ENCODE assay signal across 16 cellular contexts in the genomic region with DNA sequence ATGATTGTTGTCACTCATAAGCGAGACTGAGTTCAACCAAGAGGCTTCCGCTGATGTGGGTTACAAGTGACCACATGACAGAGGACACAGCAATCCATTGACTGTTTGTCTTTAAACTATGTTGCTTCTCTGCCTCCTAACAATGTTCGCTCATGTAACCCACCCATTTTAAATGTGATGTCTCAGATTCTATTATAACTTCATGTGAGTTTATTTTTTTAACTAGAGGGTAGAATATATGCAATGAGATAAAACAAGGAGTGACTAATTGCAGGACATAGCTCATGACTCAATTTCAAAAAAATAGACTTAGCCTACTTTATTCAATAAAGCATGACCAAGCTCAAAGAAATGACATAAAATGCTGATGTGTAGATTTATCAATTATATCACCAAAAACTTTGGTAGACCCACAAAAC.
DNase-seq lines count a peak whose midpoint lies in the region; ATAC-seq and TF ChIP-seq lines count a peak whose summit lies in the region.
"Had no signal": no experiment of that assay in that cellular context is flagged by ENCODE, and none has a peak within 500 bp of the region (broad histone marks: within the 10 kb centered on the region; RNA-seq: fewer than 3 reads in every experiment).

No MANE protein-coding gene starts in this region.

- intact Hi-C loops in dorsolateral prefrontal cortex (cut with DNase I), result no loop called here

- DNase-seq in COLO829 (ENCODE audit: low spot score) (peak; percentile 40), RKO (ENCODE audit: low spot score) (peak; percentile 14), dorsolateral prefrontal cortex (peak in 1 of 10 donors; percentile 22), mesendoderm (no peak), osteocyte (ENCODE audit: extremely low spot score, unreplicated experiment) (no peak)
- DNase-seq in activated CD8-positive, alpha-beta memory T cell treated with anti-CD3 and anti-CD28 coated beads, Interleukin-2, amount 10 ng/mL, durations not matched to agents 7 days and 5 days, result no peak
- no peak for DNase-seq in activated CD4-positive, CD25-positive, alpha-beta regulatory T cell treated with anti-CD3 and anti-CD28 coated beads, Interleukin-2, amount 50 U/mL, for 72 hours
- DNase-seq: activated naive CD4-positive, alpha-beta T cell treated with anti-CD3 and anti-CD28 coated beads, Interleukin-2, amount 50 U/mL, for 16 hours; cortex of kidney; NCI-H1092; NCI-H2171; stimulated activated CD4-positive, alpha-beta T cell treated with anti-CD3 and anti-CD28 coated beads, Interleukin-15, amount 100 ng/mL, for 24 hours had no signal

- H2BK15ac ChIP-seq in mesendoderm (replicated peaks; ENCODE audit: low read depth), result no peak overlapping the region

- no peaks in the 10 kb centered on the region for H3K4me1 Mint-ChIP-seq in activated CD8-positive, alpha-beta memory T cell treated with anti-CD3 and anti-CD28 coated beads, Interleukin-2, amount 10 ng/mL, durations not matched to agents 7 days and 5 days
- H3K4me1 Mint-ChIP-seq in osteocyte (ENCODE audit: unreplicated experiment), result peaks cover 14% of the 10 kb centered on the region
- H3K4me1 Mint-ChIP-seq: B cell had no signal

- H4K5ac ChIP-seq in mesendoderm (ENCODE audit: low read length), result no peak overlapping the region

- H3K18ac ChIP-seq in mesendoderm (ENCODE audit: low read length), result no peak overlapping the region

- H3K9ac ChIP-seq in mesendoderm (ENCODE audit: low read length), result no peak overlapping the region
- H3K9ac ChIP-seq: parathyroid adenoma had no signal

- no peak for TF ChIP-seq CTCF in dorsolateral prefrontal cortex (IDR thresholded peaks at IDR 0.05 in 54 of 56, conservative IDR thresholded peaks at IDR 0.05 in 2 of 56; ENCODE audit: low read depth in 1 of 56, partially characterized antibody in 56 of 56)
- no peak for TF ChIP-seq CTCF in osteocyte (IDR thresholded peaks at IDR 0.05)

- H3K27me3 ChIP-seq in dorsolateral prefrontal cortex, result no peaks in the 10 kb centered on the region
- no peaks in the 10 kb centered on the region for H3K27me3 ChIP-seq in mesendoderm (ENCODE audit: insufficient read depth, low read length, poor library complexity)

- peaks cover 6% of the 10 kb centered on the region for H3K4me1 ChIP-seq in mesendoderm (ENCODE audit: control insufficient read depth, low read depth, low read length)

- no peaks in the 10 kb centered on the region for H3K9me3 Mint-ChIP-seq in activated CD8-positive, alpha-beta memory T cell treated with anti-CD3 and anti-CD28 coated beads, Interleukin-2, amount 10 ng/mL, durations not matched to agents 7 days and 5 days (ENCODE audit: low read depth)
- H3K9me3 Mint-ChIP-seq in osteocyte (ENCODE audit: unreplicated experiment), result no peaks in the 10 kb centered on the region
- H3K9me3 Mint-ChIP-seq: WTC11 had no signal

- no peak overlapping the region for H3K56ac ChIP-seq in mesendoderm (ENCODE audit: low read length)

- no peaks in the 10 kb centered on the region for H3K36me3 Mint-ChIP-seq in activated CD8-positive, alpha-beta memory T cell treated with anti-CD3 and anti-CD28 coated beads, Interleukin-2, amount 10 ng/mL, durations not matched to agents 7 days and 5 days
- no peaks in the 10 kb centered on the region for H3K36me3 Mint-ChIP-seq in osteocyte (ENCODE audit: unreplicated experiment)
- H3K36me3 Mint-ChIP-seq: WTC11 had no signal

- no peak overlapping the region for H2AK5ac ChIP-seq in mesendoderm (ENCODE audit: low read length)

- no CpG with 5 or more reads among the region's 3 CpGs for WGBS in mesendoderm (ENCODE audit: extremely low coverage, insufficient coverage, low lambda C conversion rate)

- no peak overlapping the region for H3K27ac Mint-ChIP-seq in activated CD8-positive, alpha-beta memory T cell treated with anti-CD3 and anti-CD28 coated beads, Interleukin-2, amount 10 ng/mL, durations not matched to agents 7 days and 5 days
- no peak overlapping the region for H3K27ac Mint-ChIP-seq in osteocyte (ENCODE audit: unreplicated experiment)
- H3K27ac Mint-ChIP-seq: B cell, WTC11 had no signal

- H3K27me3 Mint-ChIP-seq in activated CD8-positive, alpha-beta memory T cell treated with anti-CD3 and anti-CD28 coated beads, Interleukin-2, amount 10 ng/mL, durations not matched to agents 7 days and 5 days, result peaks cover 47% of the 10 kb centered on the region
- no peaks in the 10 kb centered on the region for H3K27me3 Mint-ChIP-seq in osteocyte (ENCODE audit: unreplicated experiment)

- H3K79me1 ChIP-seq in mesendoderm (ENCODE audit: low read length), result no peaks in the 10 kb centered on the region

- no peak overlapping the region for H3K4me3 Mint-ChIP-seq in activated CD8-positive, alpha-beta memory T cell treated with anti-CD3 and anti-CD28 coated beads, Interleukin-2, amount 10 ng/mL, durations not matched to agents 7 days and 5 days
- H3K4me3 Mint-ChIP-seq in osteocyte (ENCODE audit: unreplicated experiment), result no peak overlapping the region
- H3K4me3 Mint-ChIP-seq: B cell, WTC11 had no signal

- H3K27ac ChIP-seq in dorsolateral prefrontal cortex, result peak overlapping the region in 50 of 59 donors; percentile 3 to 91 (median 50)
- H3K27ac ChIP-seq in mesendoderm (ENCODE audit: low read depth, low read length), result no peak overlapping the region
- H3K27ac ChIP-seq: parathyroid adenoma had no signal

- CTCF ChIA-PET in activated CD8-positive, alpha-beta memory T cell treated with anti-CD3 and anti-CD28 coated beads, Interleukin-2, amount 10 ng/mL, durations not matched to agents 7 days and 5 days (lab: Charles Lee), result no interaction called here

- H3K4me3 ChIP-seq in dorsolateral prefrontal cortex, result no peak overlapping the region
- no peak overlapping the region for H3K4me3 ChIP-seq in mesendoderm (ENCODE audit: low read length)

- H3K36me3 ChIP-seq in mesendoderm (ENCODE audit: control insufficient read depth, insufficient read depth, low read length), result no peaks in the 10 kb centered on the region

- H3K23ac ChIP-seq in mesendoderm (ENCODE audit: low read length), result no peak overlapping the region

- no peak overlapping the region for H2BK120ac ChIP-seq in mesendoderm (ENCODE audit: low read depth, low read length)

- no peak overlapping the region for H3K4me2 ChIP-seq in mesendoderm (ENCODE audit: low read length)

- no peak for ATAC-seq in HG02973 (IDR thresholded peaks at IDR 0.05; ENCODE audit: unreplicated experiment)
- ATAC-seq in activated CD8-positive, alpha-beta memory T cell treated with anti-CD3 and anti-CD28 coated beads, Interleukin-2, amount 10 ng/mL, durations not matched to agents 7 days and 5 days, result no peak
- ATAC-seq: WTC11 had no signal

- H3K79me2 ChIP-seq in mesendoderm (ENCODE audit: control insufficient read depth, insufficient read depth, low read length), result no peaks in the 10 kb centered on the region
- H3K79me2 ChIP-seq: parathyroid adenoma had no signal

- H2BK5ac ChIP-seq in mesendoderm (ENCODE audit: low read length), result no peak overlapping the region

- no peak overlapping the region for H4K8ac ChIP-seq in mesendoderm (ENCODE audit: low read depth, low read length)

- H3K4ac ChIP-seq in mesendoderm (ENCODE audit: low read depth, low read length), result peak overlapping the region; percentile 70

Comparison
In these comparisons a context has a peak if more than half of its experiments do, and no peak if none do; other contexts are left out.
1. DNase-seq: peak in COLO829 (single experiment) and RKO (single experiment); none in mesendoderm (single experiment), activated CD8-positive, alpha-beta memory T cell treated with anti-CD3 and anti-CD28 coated beads, Interleukin-2, amount 10 ng/mL, durations not matched to agents 7 days and 5 days (single experiment), osteocyte (single experiment) and activated CD4-positive, CD25-positive, alpha-beta regulatory T cell treated with anti-CD3 and anti-CD28 coated beads, Interleukin-2, amount 50 U/mL, for 72 hours (single experiment).